11 cellular contexts compared by ENCODE assay signal in the genomic region with DNA sequence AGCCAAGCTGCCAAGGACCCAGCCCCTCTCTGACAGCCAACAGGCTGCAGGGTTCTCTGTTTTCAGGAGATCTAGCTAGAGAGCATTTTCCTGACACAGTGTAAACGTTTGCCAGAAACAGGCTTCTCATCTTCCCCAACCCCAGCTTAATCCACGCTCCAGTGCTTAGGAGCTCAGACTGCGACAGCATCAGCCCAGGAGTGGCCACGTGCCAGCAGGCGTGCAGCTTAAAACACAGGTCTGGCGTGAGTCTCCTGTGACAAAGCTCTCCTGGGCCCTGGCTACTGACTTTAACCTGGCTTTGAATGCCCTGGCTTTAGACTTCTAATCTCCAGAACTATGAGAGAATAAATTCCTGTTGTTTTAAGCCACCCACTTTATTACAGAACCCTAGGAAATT.
DNase-seq lines count a peak whose midpoint lies in the region; ATAC-seq and TF ChIP-seq lines count a peak whose summit lies in the region.
"Had no signal": no experiment of that assay in that cellular context is flagged by ENCODE, and none has a peak within 500 bp of the region (broad histone marks: within the 10 kb centered on the region; RNA-seq: fewer than 3 reads in every experiment).

No MANE protein-coding gene starts in this region.

- no peaks in the 10 kb centered on the region for H3K27me3 ChIP-seq in effector memory CD4-positive, alpha-beta T cell (replicated peaks; ENCODE audit: control insufficient read depth, insufficient read depth, low read length, poor library complexity, severe bottlenecking)

- no peak for TF ChIP-seq EP300 in Ishikawa (IDR thresholded peaks at IDR 0.05; ENCODE audit: borderline replicate concordance)

- DNase-seq in NCI-H2171 treated with DMSO at 0.1 percent for 48 hours (lab: John Stamatoyannopoulos, UW) (peak; percentile 81), fibroblast of the aortic adventitia (ENCODE audit: low read depth) (peak; percentile 21), retinal pigment epithelial cell (ENCODE audit: low read depth) (peak; percentile 93)
- no peak for DNase-seq in effector CD8-positive, alpha-beta T cell (lab: John Stamatoyannopoulos, UW)
- DNase-seq in effector memory CD4-positive, alpha-beta T cell: no peak
- DNase-seq: activated CD4-positive, alpha-beta T cell treated with anti-CD3 and anti-CD28 coated beads, Interleukin-2, amount 50 U/mL, for 4 hours; COR-L47; stimulated activated naive CD4-positive, alpha-beta T cell had no signal

- TF ChIP-seq RAD21 in Ishikawa (IDR thresholded peaks at IDR 0.05; ENCODE audit: low read depth): no peak

- H3K4me3 ChIP-seq in fibroblast of the aortic adventitia (ENCODE audit: low read depth, low read length) (no peak overlapping the region), retinal pigment epithelial cell (ENCODE audit: low read length) (no peak overlapping the region)
- no peak overlapping the region for H3K4me3 ChIP-seq in effector memory CD4-positive, alpha-beta T cell (ENCODE audit: insufficient read depth, low read depth, low read length, poor library complexity, severe bottlenecking)

- no peak overlapping the region for H3K27ac ChIP-seq in effector memory CD4-positive, alpha-beta T cell (ENCODE audit: insufficient read depth, low read length, poor library complexity, severe bottlenecking)

- TF ChIP-seq CTCF in fibroblast of the aortic adventitia (IDR thresholded peaks at IDR 0.05; ENCODE audit: insufficient read depth, low read length) (no peak), retinal pigment epithelial cell (conservative IDR thresholded peaks at IDR 0.05; ENCODE audit: low read depth, low read length) (no peak)

- no peaks in the 10 kb centered on the region for H3K9me3 ChIP-seq in effector memory CD4-positive, alpha-beta T cell (ENCODE audit: control insufficient read depth, low read length)

- no peaks in the 10 kb centered on the region for H3K36me3 ChIP-seq in effector memory CD4-positive, alpha-beta T cell (ENCODE audit: control insufficient read depth, insufficient read depth, low read length)

- H3K4me1 ChIP-seq in effector memory CD4-positive, alpha-beta T cell (ENCODE audit: control insufficient read depth, insufficient read depth, low read length, poor library complexity, severe bottlenecking): no peaks in the 10 kb centered on the region

- no peak for ATAC-seq in GM21515 (IDR thresholded peaks at IDR 0.05; ENCODE audit: unreplicated experiment)
- ATAC-seq: HCT116 had no signal

TF ChIP-seq in Ishikawa, 13 proteins besides CTCF, POLR2A, EP300 and RAD21:
- TF ChIP-seq CREB1 (IDR thresholded peaks at IDR 0.05; ENCODE audit: low read depth): no peak
- no peak for TF ChIP-seq TCF12 (IDR thresholded peaks at IDR 0.05; ENCODE audit: low read depth)
- TF ChIP-seq CEBPB (IDR thresholded peaks at IDR 0.05): no peak
- TF ChIP-seq, protein P1, sequence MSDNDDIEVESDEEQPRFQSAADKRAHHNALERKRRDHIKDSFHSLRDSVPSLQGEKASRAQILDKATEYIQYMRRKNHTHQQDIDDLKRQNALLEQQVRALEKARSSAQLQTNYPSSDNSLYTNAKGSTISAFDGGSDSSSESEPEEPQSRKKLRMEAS (IDR thresholded peaks at IDR 0.05): no peak
- TF ChIP-seq FOXM1 (IDR thresholded peaks at IDR 0.05; ENCODE audit: borderline replicate concordance, low read depth): no peak
- no peak for TF ChIP-seq NFIC (IDR thresholded peaks at IDR 0.05)
- TF ChIP-seq, protein P2, sequence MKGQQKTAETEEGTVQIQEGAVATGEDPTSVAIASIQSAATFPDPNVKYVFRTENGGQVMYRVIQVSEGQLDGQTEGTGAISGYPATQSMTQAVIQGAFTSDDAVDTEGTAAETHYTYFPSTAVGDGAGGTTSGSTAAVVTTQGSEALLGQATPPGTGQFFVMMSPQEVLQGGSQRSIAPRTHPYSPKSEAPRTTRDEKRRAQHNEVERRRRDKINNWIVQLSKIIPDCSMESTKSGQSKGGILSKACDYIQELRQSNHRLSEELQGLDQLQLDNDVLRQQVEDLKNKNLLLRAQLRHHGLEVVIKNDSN (IDR thresholded peaks at IDR 0.05): peak; percentile 45; the same call in 1 of the 2 replicates

Comparison
In these comparisons a context has a peak if more than half of its experiments do, and no peak if none do; other contexts are left out.
1. DNase-seq: peak in NCI-H2171 treated with DMSO at 0.1 percent for 48 hours (single experiment), fibroblast of the aortic adventitia (single experiment) and retinal pigment epithelial cell (single experiment); none in effector CD8-positive, alpha-beta T cell (single experiment) and effector memory CD4-positive, alpha-beta T cell (0 of 3).